1 cellular context compared by ENCODE assay signal in genomic region chr10:22712959-22713852, GRCh38.
TF ChIP-seq lines count a peak whose summit lies in the region.

No MANE protein-coding gene starts in this region.

TF ChIP-seq in HEK293, 187 proteins besides CTCF, POLR2A, EP300 and RAD21 (continued from another document and continues in another):
- TF ChIP-seq ZNF664 (tag by site-specific recombination; IDR thresholded peaks at IDR 0.05) (no peak), PRDM2 (tag by site-specific recombination; IDR thresholded peaks at IDR 0.05; ENCODE audit: borderline replicate concordance) (no peak), ZBTB17 (tag by site-specific recombination; IDR thresholded peaks at IDR 0.05) (peak; percentile 96), HIC1 (tag by site-specific recombination; IDR thresholded peaks at IDR 0.05) (no peak), ZNF311 (tag by site-specific recombination; IDR thresholded peaks at IDR 0.05; ENCODE audit: borderline replicate concordance) (no peak), ZNF473 (tag by site-specific recombination; IDR thresholded peaks at IDR 0.05) (no peak), ZNF146 (tag by site-specific recombination; IDR thresholded peaks at IDR 0.05) (no peak), ZNF248 (tag by site-specific recombination; IDR thresholded peaks at IDR 0.05) (no peak), ZNF560 (tag by site-specific recombination; IDR thresholded peaks at IDR 0.05; ENCODE audit: borderline replicate concordance) (no peak), ZNF596 (tag by site-specific recombination; IDR thresholded peaks at IDR 0.05) (no peak), OSR2 (tag by site-specific recombination; IDR thresholded peaks at IDR 0.05) (no peak; the same call in 1 of the 2 replicates), ZNF660 (tag by site-specific recombination; IDR thresholded peaks at IDR 0.05) (no peak), ZNF677 (tag by site-specific recombination; IDR thresholded peaks at IDR 0.05) (no peak), ZBTB1 (tag by site-specific recombination; IDR thresholded peaks at IDR 0.05) (peak; percentile 66), ZNF610 (tag by site-specific recombination; IDR thresholded peaks at IDR 0.05; ENCODE audit: borderline replicate concordance) (0 out of 2 replicates have a peak, but pooled peaks have one; percentile 31), ZFP3 (tag by site-specific recombination; IDR thresholded peaks at IDR 0.05; ENCODE audit: low read depth) (no peak), ZNF837 (tag by site-specific recombination; IDR thresholded peaks at IDR 0.05) (no peak), GLI4 (tag by site-specific recombination; IDR thresholded peaks at IDR 0.05) (no peak), ZNF280C (tag by site-specific recombination; IDR thresholded peaks at IDR 0.05) (no peak), KLF9 (tag by site-specific recombination; IDR thresholded peaks at IDR 0.05; ENCODE audit: low read depth) (no peak; the same call in 1 of the 2 replicates), ZBTB11 (tag by site-specific recombination; conservative IDR thresholded peaks at IDR 0.05; ENCODE audit: low read depth) (no peak; the same call in 1 of the 2 replicates), ZNF501 (tag by site-specific recombination; IDR thresholded peaks at IDR 0.05) (no peak; the same call in 1 of the 2 replicates), ZNF704 (tag by site-specific recombination; IDR thresholded peaks at IDR 0.05) (no peak), SCRT2 (tag by site-specific recombination; IDR thresholded peaks at IDR 0.05) (no peak), ZNF585B (tag by site-specific recombination; IDR thresholded peaks at IDR 0.05) (no peak), ZNF488 (tag by site-specific recombination; IDR thresholded peaks at IDR 0.05) (no peak), ZNF138 (tag by site-specific recombination; IDR thresholded peaks at IDR 0.05; ENCODE audit: borderline replicate concordance) (no peak), ZBTB7A (tag by site-specific recombination; IDR thresholded peaks at IDR 0.05; ENCODE audit: low read depth) (peak; percentile 27; the same call in 1 of the 2 replicates), ZNF223 (tag by site-specific recombination; IDR thresholded peaks at IDR 0.05) (no peak), ZBTB48 (tag by site-specific recombination; IDR thresholded peaks at IDR 0.05) (no peak), ZNF214 (tag by site-specific recombination; IDR thresholded peaks at IDR 0.05; ENCODE audit: borderline replicate concordance) (no peak), ZFP37 (tag by site-specific recombination; IDR thresholded peaks at IDR 0.05) (no peak), ZNF292 (tag by site-specific recombination; IDR thresholded peaks at IDR 0.05; ENCODE audit: borderline replicate concordance, low read depth) (no peak), ZNF19 (tag by site-specific recombination; IDR thresholded peaks at IDR 0.05; ENCODE audit: low read depth) (no peak), ZBTB20 (tag by site-specific recombination; IDR thresholded peaks at IDR 0.05) (peak; percentile 14; the same call in 1 of the 2 replicates), ZFP41 (tag by site-specific recombination; IDR thresholded peaks at IDR 0.05; ENCODE audit: borderline replicate concordance) (no peak), KLF1 (tag by site-specific recombination; IDR thresholded peaks at IDR 0.05) (peak; percentile 63), ZNF394 (tag by site-specific recombination; IDR thresholded peaks at IDR 0.05; ENCODE audit: borderline replicate concordance) (no peak), ZNF239 (tag by site-specific recombination; IDR thresholded peaks at IDR 0.05) (no peak), ZNF335 (tag by site-specific recombination; conservative IDR thresholded peaks at IDR 0.05) (peak; percentile 66), ZNF391 (tag by site-specific recombination; IDR thresholded peaks at IDR 0.05; ENCODE audit: borderline replicate concordance, low read depth) (no peak), KLF7 (tag by site-specific recombination; IDR thresholded peaks at IDR 0.05; ENCODE audit: borderline replicate concordance) (no peak), GLI2 (tag by site-specific recombination; IDR thresholded peaks at IDR 0.05; ENCODE audit: borderline replicate concordance, low read depth) (no peak), ZNF354C (tag by site-specific recombination; IDR thresholded peaks at IDR 0.05; ENCODE audit: borderline replicate concordance, low read depth) (no peak), ZNF654 (tag by site-specific recombination; IDR thresholded peaks at IDR 0.05; ENCODE audit: low read depth) (no peak), ZNF2 (tag by site-specific recombination; IDR thresholded peaks at IDR 0.05) (no peak), PATZ1 (tag by site-specific recombination; IDR thresholded peaks at IDR 0.05) (peak; percentile 76), PRDM1 (tag by site-specific recombination; IDR thresholded peaks at IDR 0.05) (peak; percentile 99), ZNF544 (tag by site-specific recombination; IDR thresholded peaks at IDR 0.05) (no peak), ZNF423 (tag by site-specific recombination; IDR thresholded peaks at IDR 0.05) (no peak), ZNF561 (tag by site-specific recombination; IDR thresholded peaks at IDR 0.05; ENCODE audit: borderline replicate concordance) (no peak), ZNF555 (tag by site-specific recombination; conservative IDR thresholded peaks at IDR 0.05) (no peak)
